ENCODE assay signal across 1 cellular context in the genomic region with DNA sequence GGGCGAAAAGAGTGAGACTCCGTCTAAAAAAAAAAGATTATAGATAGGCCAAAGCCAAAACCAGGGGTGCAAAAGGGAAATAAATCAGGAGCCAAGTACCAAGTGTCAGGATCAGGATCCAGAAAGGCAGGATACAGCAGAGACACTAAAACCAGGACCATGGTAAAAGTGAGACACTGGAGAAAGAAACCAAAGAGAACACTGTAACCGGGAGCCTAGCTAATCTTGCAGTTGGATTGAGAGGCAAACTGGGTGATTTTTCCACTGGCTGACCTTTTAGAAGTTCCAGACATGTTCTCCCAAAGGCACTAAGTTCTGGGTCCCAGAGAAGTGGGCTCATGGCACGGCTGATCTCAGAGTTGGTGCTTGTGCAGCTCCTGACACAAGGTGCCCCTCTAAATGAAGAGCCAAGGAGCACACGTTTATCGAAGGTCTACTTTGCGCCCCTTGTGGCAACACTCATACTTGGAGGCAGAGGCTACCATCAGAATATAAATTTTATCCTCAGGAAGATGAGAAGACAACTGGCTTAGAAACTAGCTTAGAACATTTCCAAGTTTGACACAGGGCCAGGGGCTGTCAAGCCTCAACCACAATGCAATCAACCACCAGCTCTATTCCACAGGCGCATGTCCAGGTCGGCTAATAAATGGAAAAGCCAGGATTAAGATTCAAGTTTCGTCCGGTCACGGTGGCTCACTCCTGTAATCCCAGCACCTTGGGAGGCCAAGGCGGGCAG.
TF ChIP-seq lines count a peak whose summit lies in the region.

No MANE protein-coding gene starts in this region.

TF ChIP-seq in IMR-90, 13 proteins besides CTCF, POLR2A, EP300 and RAD21:
- TF ChIP-seq RCOR1 (IDR thresholded peaks at IDR 0.05; ENCODE audit: insufficient replicate concordance, low read length) (no peak), CEBPB (IDR thresholded peaks at IDR 0.05; ENCODE audit: low read depth, low read length) (no peak), CHD1 (IDR thresholded peaks at IDR 0.05; ENCODE audit: low read depth, low read length) (no peak), USF2 (IDR thresholded peaks at IDR 0.05; ENCODE audit: low read depth, low read length) (no peak), MAFK (IDR thresholded peaks at IDR 0.05; ENCODE audit: low read depth, low read length) (no peak), BHLHE40 (IDR thresholded peaks at IDR 0.05; ENCODE audit: low read depth, low read length) (no peak), MAZ (IDR thresholded peaks at IDR 0.05; ENCODE audit: borderline replicate concordance, low read depth, low read length) (no peak), NFE2L2 (IDR thresholded peaks at IDR 0.05; ENCODE audit: low read depth, low read length) (no peak)
